ENCODE assay signal across 16 cellular contexts in genomic region chr1:209586341-209586740, GRCh38. TPM values are rescaled to one million over a fixed set of nuclear protein-coding genes. Genes with fewer than 3 reads are reported as not detected.
DNase-seq lines count a peak whose midpoint lies in the region; ATAC-seq, FAIRE-seq and TF ChIP-seq lines count a peak whose summit lies in the region.
"Had no signal": no experiment of that assay in that cellular context is flagged by ENCODE, and none has a peak within 500 bp of the region (broad histone marks: within the 10 kb centered on the region; RNA-seq: fewer than 3 reads in every experiment).

No MANE protein-coding gene starts in this region.

- no peaks in the 10 kb centered on the region; the same call in 1 of the 2 replicates for H4K20me1 ChIP-seq in SK-N-SH (ENCODE audit: insufficient read depth)
- no peaks in the 10 kb centered on the region for H4K20me1 ChIP-seq in keratinocyte (ENCODE audit: control insufficient read depth, extremely low read depth, insufficient read depth, low read length)
- H4K20me1 ChIP-seq: BLaER1 had no signal

- H3K27me3 ChIP-seq in SK-N-SH (ENCODE audit: insufficient read depth) (no peaks in the 10 kb centered on the region), keratinocyte (ENCODE audit: control insufficient read depth, extremely low read depth, insufficient read depth, low read length) (peaks cover 22% of the 10 kb centered on the region)
- H3K27me3 ChIP-seq: BLaER1 had no signal

- no peaks in the 10 kb centered on the region for H3K9me2 ChIP-seq in SK-N-SH

- H3K9ac ChIP-seq in SK-N-SH (peak overlapping the region; percentile 46; the same call in 1 of the 2 replicates), keratinocyte (ENCODE audit: control insufficient read depth, extremely low read depth, insufficient read depth, low read length) (no peak overlapping the region)
- H3K9ac ChIP-seq: BLaER1 had no signal

- no peak for TF ChIP-seq RAD21 in SK-N-SH (IDR thresholded peaks at IDR 0.05; ENCODE audit: low read length)

- dilution Hi-C loops in keratinocyte (cut with MboI; ENCODE audit: extremely low pct_ligation_motif_present, low sequenced_read_pairs) = no loop called here

- H3K4me2 ChIP-seq in SK-N-SH (peak overlapping the region; percentile 87), keratinocyte (ENCODE audit: control insufficient read depth, extremely low read depth, insufficient read depth, low read depth, low read length) (no peak overlapping the region)
- H3K4me2 ChIP-seq: BLaER1 had no signal

- no peak for TF ChIP-seq EP300 in SK-N-SH (IDR thresholded peaks at IDR 0.05; ENCODE audit: borderline replicate concordance in 1 of 2, low read depth in 1 of 2, low read length in 1 of 2)

- POLR2A ChIA-PET in SK-N-SH (lab: Yijun Ruan, JAX) = no interaction called here

- H2AFZ ChIP-seq in SK-N-SH (ENCODE audit: low read depth) (0 out of 2 replicates have a peak overlapping the region, but pooled peaks have one; percentile 48), keratinocyte (ENCODE audit: control insufficient read depth, low read length) (no peak overlapping the region)

- H3K4me3 ChIP-seq in SK-N-SH (ENCODE audit: low read depth in 2 of 2, low read length in 1 of 2) (peak overlapping the region in 1 of 2 experiments; percentile 80; a peak in 2 of 4 replicates), fibroblast of villous mesenchyme (ENCODE audit: low read depth, low read length) (no peak overlapping the region), keratinocyte (ENCODE audit: control insufficient read depth in 2 of 3, extremely low read depth in 1 of 3, insufficient read depth in 2 of 3, low read depth in 1 of 3, low read length in 3 of 3) (no peak overlapping the region)
- H3K4me3 ChIP-seq: BLaER1 had no signal

- ATAC-seq in SK-N-SH treated with all-trans-retinoic acid at 6 μM for 48 hours = no peak
- no peak for ATAC-seq in HG02938 (IDR thresholded peaks at IDR 0.05; ENCODE audit: unreplicated experiment)
- ATAC-seq in GM21825 (IDR thresholded peaks at IDR 0.05; ENCODE audit: unreplicated experiment) = no peak

- peaks cover 0 to 6% of the 10 kb centered on the region in 2 experiments for H3K36me3 ChIP-seq in SK-N-SH (replicated peaks in 1 of 2; ENCODE audit: control insufficient read depth in 1 of 2, insufficient read depth in 2 of 2, low read length in 1 of 2)
- no peaks in the 10 kb centered on the region for H3K36me3 ChIP-seq in keratinocyte (ENCODE audit: control insufficient read depth in 2 of 2, extremely low read depth in 1 of 2, insufficient read depth in 2 of 2, low read length in 2 of 2)
- H3K36me3 ChIP-seq: BLaER1 had no signal

- no peak for TF ChIP-seq CTCF in SK-N-SH (IDR thresholded peaks at IDR 0.05)
- no peak for TF ChIP-seq CTCF in fibroblast of villous mesenchyme (IDR thresholded peaks at IDR 0.05; ENCODE audit: insufficient read depth, low read depth, low read length)
- TF ChIP-seq CTCF in keratinocyte (optimal IDR thresholded peaks at IDR 0.05 in 1 of 3, IDR thresholded peaks at IDR 0.05 in 1 of 3, conservative IDR thresholded peaks at IDR 0.05 in 1 of 3; ENCODE audit: extremely low read depth in 1 of 3, insufficient read depth in 2 of 3, low read length in 3 of 3) = no peak

- H3K4me1 ChIP-seq in SK-N-SH (ENCODE audit: control insufficient read depth in 1 of 2, insufficient read depth in 2 of 2, low read depth in 1 of 2, low read length in 1 of 2) (peaks cover 18 to 52% of the 10 kb centered on the region in 2 experiments), keratinocyte (ENCODE audit: control insufficient read depth, extremely low read depth, insufficient read depth, low read length) (peaks cover 23% of the 10 kb centered on the region)
- H3K4me1 ChIP-seq: BLaER1 had no signal

- H3K9me1 ChIP-seq in keratinocyte (ENCODE audit: control insufficient read depth, extremely low read depth, insufficient read depth, low read length) = no peaks in the 10 kb centered on the region

- WGBS in SK-N-SH (ENCODE audit: low lambda C conversion rate) = 55% methylated on average over 2 of the region's 2 CpGs

- H3F3A ChIP-seq in SK-N-SH (replicated peaks; ENCODE audit: insufficient read depth) = peaks cover 24% of the 10 kb centered on the region

- FAIRE-seq in keratinocyte (lab: Jason Lieb, UNC) = peak; percentile 39
- no peak for FAIRE-seq in frontal cortex (lab: Jason Lieb, UNC)
- FAIRE-seq: A549, H1 had no signal

- no peak for DNase-seq in SK-N-SH
- DNase-seq in fibroblast of villous mesenchyme (ENCODE audit: low read depth) = peak; percentile 55
- DNase-seq in keratinocyte (ENCODE audit: low read depth, low spot score) = no peak
- no peak for DNase-seq in frontal cortex (ENCODE audit: low spot score in 2 of 2)
- no peak for DNase-seq in DMS53 (lab: John Stamatoyannopoulos, UW)
- DNase-seq: CD4-positive, alpha-beta memory T cell; GF-D8 had no signal

- peaks cover 36% of the 10 kb centered on the region for H3K79me2 ChIP-seq in SK-N-SH (ENCODE audit: insufficient read depth)
- H3K79me2 ChIP-seq in keratinocyte (ENCODE audit: control insufficient read depth, insufficient read depth, low read length) = no peaks in the 10 kb centered on the region

- CTCF ChIA-PET in SK-N-SH (lab: Yijun Ruan, JAX) = interaction anchor here (1.1 to 14.3 kb wide), 7 partner anchors 10 to 107 kb away, joined by 3 to 139 read pairs (median 7); partner anchors contain the start of gene G0S2

- no peaks in the 10 kb centered on the region for H3K9me3 ChIP-seq in SK-N-SH
- H3K9me3 ChIP-seq in keratinocyte (ENCODE audit: control insufficient read depth, low read depth, low read length) = peaks cover 1% of the 10 kb centered on the region
- H3K9me3 ChIP-seq: A549 had no signal

- H3K27ac ChIP-seq in SK-N-SH (ENCODE audit: low read depth in 2 of 2, low read length in 1 of 2) = peak overlapping the region in 1 of 2 experiments; percentile 89; a peak in 3 of 4 replicates
- no peak overlapping the region for H3K27ac ChIP-seq in keratinocyte (ENCODE audit: control insufficient read depth, insufficient read depth, low read length)
- H3K27ac ChIP-seq: 22Rv1, A549, BLaER1 had no signal

TF ChIP-seq in SK-N-SH, 30 proteins besides CTCF, POLR2A, EP300 and RAD21 (continues in another document):
- TF ChIP-seq USF1 (IDR thresholded peaks at IDR 0.05; ENCODE audit: borderline replicate concordance, low read depth) (no peak), TEAD4 (IDR thresholded peaks at IDR 0.05; ENCODE audit: borderline replicate concordance, insufficient read depth) (no peak), TCF12 (IDR thresholded peaks at IDR 0.05) (no peak), MEF2A (IDR thresholded peaks at IDR 0.05; ENCODE audit: borderline replicate concordance, low read depth) (no peak), SIN3A (IDR thresholded peaks at IDR 0.05; ENCODE audit: borderline replicate concordance, low read depth, low read length) (no peak), FOXJ3 (CRISPR knock-in tag; IDR thresholded peaks at IDR 0.05) (no peak), RFX5 (IDR thresholded peaks at IDR 0.05; ENCODE audit: low read length) (no peak)

TF ChIP-seq in SK-N-SH treated with all-trans-retinoic acid at 6 μM for 48 hours, 23 proteins besides CTCF, POLR2A, EP300 and RAD21:
- TF ChIP-seq BACH2 (CRISPR knock-in tag; IDR thresholded peaks at IDR 0.05; ENCODE audit: borderline replicate concordance) (no peak), ARNTL (CRISPR knock-in tag; IDR thresholded peaks at IDR 0.05; ENCODE audit: borderline replicate concordance, low read depth) (no peak), TCF4 (CRISPR knock-in tag; IDR thresholded peaks at IDR 0.05; ENCODE audit: borderline replicate concordance) (no peak), ISL1 (CRISPR knock-in tag; IDR thresholded peaks at IDR 0.05) (no peak), ZFP30 (CRISPR knock-in tag; IDR thresholded peaks at IDR 0.05) (no peak), OSR1 (CRISPR knock-in tag; IDR thresholded peaks at IDR 0.05) (no peak), PATZ1 (CRISPR knock-in tag; IDR thresholded peaks at IDR 0.05; ENCODE audit: borderline replicate concordance) (no peak), ZC3H10 (CRISPR knock-in tag; IDR thresholded peaks at IDR 0.05) (no peak), TOX (CRISPR knock-in tag; IDR thresholded peaks at IDR 0.05; ENCODE audit: borderline replicate concordance) (no peak)
TF ChIP-seq in SK-N-SH treated with all-trans-retinoic acid at 6 μM for 48 hours: peak in this region for 0.

RNA-seq across cellular contexts. Expression of gene CAMK1G, which starts 2.8 kb away (rescaled TPM):
- 15.1 and 18.5 TPM in 2 replicates for polyA plus RNA-seq in SK-N-SH (2012; rRNA removed)
- 9.8 and 12.8 TPM in 2 replicates for polyA plus RNA-seq in SK-N-SH (2012; cell fraction: cytosol; rRNA removed)
- 14.3 and 16.7 TPM in 2 replicates for polyA plus RNA-seq in SK-N-SH (2012; cell fraction: nucleus; rRNA removed)
- 2.6 and 9.1 TPM in 2 replicates for total RNA-seq in fibroblast of villous mesenchyme
- polyA plus RNA-seq in keratinocyte = 0.02 TPM in 1 of 3 replicates, not detected in the others
- polyA plus RNA-seq in keratinocyte (2011; ENCODE audit: low read depth) = not detected
- polyA plus RNA-seq in keratinocyte (2011; cell fraction: cytosol; rRNA removed) = not detected in 2 replicates
- not detected in 2 replicates for polyA plus RNA-seq in keratinocyte (2011; cell fraction: nucleus; rRNA removed)
- polyA plus RNA-seq in keratinocyte (2012; ENCODE audit: low replicate concordance) = 0.11 TPM in 1 of 2 replicates, not detected in the other
- polyA minus RNA-seq in keratinocyte = not detected in 3 replicates
- not detected for polyA minus RNA-seq in keratinocyte (2011; cell fraction: cytosol; rRNA and poly(A)+ RNA removed)
- polyA minus RNA-seq in keratinocyte (2011; cell fraction: nucleus; rRNA and poly(A)+ RNA removed) = not detected in 2 replicates
- total RNA-seq in frontal cortex = 2.4 TPM
- total RNA-seq: CD4-positive, alpha-beta memory T cell; HT-29 had no signal
- polyA plus RNA-seq: CD14-positive monocyte; CD4-positive, alpha-beta memory T cell had no signal
